In genomic region chr13:61084983-61085382, GRCh38 we compare ENCODE assay signal across 1 cellular context.
TF ChIP-seq lines count a peak whose summit lies in the region.

No MANE protein-coding gene starts in this region.

TF ChIP-seq in H1, 55 proteins besides CTCF, POLR2A, EP300 and RAD21:
- no peak for TF ChIP-seq EGR1 (IDR thresholded peaks at IDR 0.05; ENCODE audit: borderline replicate concordance, low read depth, low read length)
- TF ChIP-seq GABPA (IDR thresholded peaks at IDR 0.05; ENCODE audit: borderline replicate concordance, insufficient read depth, low read length) = no peak
- no peak for TF ChIP-seq SP1 (IDR thresholded peaks at IDR 0.05; ENCODE audit: low read depth, low read length)
- no peak for TF ChIP-seq CHD7 (IDR thresholded peaks at IDR 0.05; ENCODE audit: insufficient replicate concordance, low read length)
- TF ChIP-seq BACH1 (IDR thresholded peaks at IDR 0.05; ENCODE audit: low read length) = no peak
- TF ChIP-seq, protein P1, sequence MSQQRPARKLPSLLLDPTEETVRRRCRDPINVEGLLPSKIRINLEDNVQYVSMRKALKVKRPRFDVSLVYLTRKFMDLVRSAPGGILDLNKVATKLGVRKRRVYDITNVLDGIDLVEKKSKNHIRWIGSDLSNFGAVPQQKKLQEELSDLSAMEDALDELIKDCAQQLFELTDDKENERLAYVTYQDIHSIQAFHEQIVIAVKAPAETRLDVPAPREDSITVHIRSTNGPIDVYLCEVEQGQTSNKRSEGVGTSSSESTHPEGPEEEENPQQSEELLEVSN (IDR thresholded peaks at IDR 0.05) = no peak
- no peak for TF ChIP-seq CTBP2 (IDR thresholded peaks at IDR 0.05; ENCODE audit: borderline replicate concordance, insufficient read depth, insufficient read length, low read length)
- no peak for TF ChIP-seq RBBP5 (IDR thresholded peaks at IDR 0.05; ENCODE audit: borderline replicate concordance, low read depth, low read length)
- no peak for TF ChIP-seq TCF12 (IDR thresholded peaks at IDR 0.05; ENCODE audit: low read depth, low read length)
- no peak for TF ChIP-seq SIX5 (IDR thresholded peaks at IDR 0.05; ENCODE audit: low read depth, low read length)
